In the genomic region with DNA sequence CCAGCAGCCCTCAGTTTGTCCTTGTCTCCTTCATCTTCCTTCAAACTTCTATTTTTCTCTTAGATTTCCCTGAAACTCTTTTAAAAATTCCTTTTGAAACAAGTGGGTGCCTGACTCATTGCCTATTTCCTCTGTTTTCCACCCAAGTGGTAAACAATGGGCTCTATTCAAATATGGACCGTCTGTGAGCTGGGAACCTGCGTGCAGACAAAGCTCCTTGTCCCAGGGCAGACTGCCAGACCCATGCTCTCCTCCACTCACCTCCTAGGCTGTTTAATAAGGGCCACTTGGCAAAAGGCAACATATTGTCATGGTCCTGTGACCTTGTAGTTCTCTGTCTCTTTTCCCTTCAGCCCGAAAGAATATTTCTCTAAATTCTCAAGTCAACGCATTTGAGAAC, we compare ENCODE assay signal across 12 cellular contexts.
A peak's percentile ranks its signal among the peaks of the same experiment; 100 is the strongest.
DNase-seq lines count a peak whose midpoint lies in the region; ATAC-seq and TF ChIP-seq lines count a peak whose summit lies in the region.
"Had no signal": no experiment of that assay in that cellular context is flagged by ENCODE, and none has a peak within 500 bp of the region (broad histone marks: within the 10 kb centered on the region; RNA-seq: fewer than 3 reads in every experiment).

No MANE protein-coding gene starts in this region.

- intact Hi-C loops in sciatic nerve (cut with DNase I) (no loop called here), posterior vena cava (cut with DNase I) (no loop called here)

- no peaks in the 10 kb centered on the region for H3K36me3 Mint-ChIP-seq in CD8-positive, alpha-beta memory T cell
- no peaks in the 10 kb centered on the region for H3K36me3 Mint-ChIP-seq in mesothelial cell of epicardium
- H3K36me3 Mint-ChIP-seq: activated naive CD8-positive, alpha-beta T cell had no signal

- H3K9me3 Mint-ChIP-seq in CD8-positive, alpha-beta memory T cell = peaks cover 0 to 2% (median 0%) of the 10 kb centered on the region in 5 donors
- no peaks in the 10 kb centered on the region for H3K9me3 Mint-ChIP-seq in mesothelial cell of epicardium

- peak; percentile 58 for ATAC-seq in foreskin keratinocyte
- ATAC-seq in sciatic nerve = peak; percentile 53
- ATAC-seq: T-helper 17 cell had no signal

- peaks cover 58% of the 10 kb centered on the region for H3K4me1 ChIP-seq in SJSA1 (replicated peaks)
- peaks cover 43% of the 10 kb centered on the region for H3K4me1 ChIP-seq in foreskin keratinocyte
- H3K4me1 ChIP-seq in CD8-positive, alpha-beta memory T cell (ENCODE audit: insufficient read depth, low read length) = no peaks in the 10 kb centered on the region

- TF ChIP-seq CTCF in foreskin keratinocyte (conservative IDR thresholded peaks at IDR 0.05) (no peak), mesothelial cell of epicardium (IDR thresholded peaks at IDR 0.05; ENCODE audit: unreplicated experiment) (no peak)

- H3K27me3 ChIP-seq in SJSA1 (replicated peaks) (no peaks in the 10 kb centered on the region), foreskin keratinocyte (no peaks in the 10 kb centered on the region)
- no peaks in the 10 kb centered on the region for H3K27me3 ChIP-seq in CD8-positive, alpha-beta memory T cell (ENCODE audit: insufficient read depth, low read length, poor library complexity, severe bottlenecking)

- DNase-seq in GM04504 (ENCODE audit: low read depth) (peak; percentile 75), SJSA1 (ENCODE audit: low read depth in 1 of 2, low spot score in 2 of 2) (peak; percentile 85 to 93), foreskin keratinocyte (peak in 1 of 2 donors; percentile 58), sciatic nerve (ENCODE audit: low spot score) (no peak), posterior vena cava (ENCODE audit: low spot score) (no peak), mesothelial cell of epicardium (ENCODE audit: low spot score in 2 of 2, unreplicated experiment in 2 of 2) (no peak)
- DNase-seq in activated CD4-positive, alpha-beta T cell treated with anti-CD3 and anti-CD28 coated beads for 4 hours = no peak
- no peak for DNase-seq in CD8-positive, alpha-beta memory T cell
- DNase-seq: NCI-H1694, T-helper 17 cell had no signal

- H3K4me1 Mint-ChIP-seq in CD8-positive, alpha-beta memory T cell = peaks cover 0 to 5% (median 0%) of the 10 kb centered on the region in 3 donors
- no peaks in the 10 kb centered on the region for H3K4me1 Mint-ChIP-seq in mesothelial cell of epicardium

- no peaks in the 10 kb centered on the region; the same call in 1 of the 2 replicates for H3K9me3 ChIP-seq in SJSA1 (replicated peaks)
- no peaks in the 10 kb centered on the region for H3K9me3 ChIP-seq in CD8-positive, alpha-beta memory T cell (ENCODE audit: low read length)

- no peaks in the 10 kb centered on the region for H3K36me3 ChIP-seq in SJSA1
- no peaks in the 10 kb centered on the region for H3K36me3 ChIP-seq in CD8-positive, alpha-beta memory T cell (ENCODE audit: insufficient read depth, low read length)

- peaks cover 8 to 41% of the 10 kb centered on the region in 2 donors for H3K27me3 Mint-ChIP-seq in CD8-positive, alpha-beta memory T cell
- H3K27me3 Mint-ChIP-seq in mesothelial cell of epicardium (ENCODE audit: low read depth) = no peaks in the 10 kb centered on the region
- H3K27me3 Mint-ChIP-seq: activated naive CD8-positive, alpha-beta T cell had no signal

- no peak overlapping the region for H3K4me3 Mint-ChIP-seq in CD8-positive, alpha-beta memory T cell
- no peak overlapping the region for H3K4me3 Mint-ChIP-seq in mesothelial cell of epicardium
- H3K4me3 Mint-ChIP-seq: activated naive CD8-positive, alpha-beta T cell; nephron; T-helper 17 cell had no signal

- no peak overlapping the region for H3K4me3 ChIP-seq in SJSA1
- no peak overlapping the region for H3K4me3 ChIP-seq in CD8-positive, alpha-beta memory T cell (ENCODE audit: low read length)

- peak overlapping the region; percentile 71 for H3K27ac ChIP-seq in SJSA1
- peak overlapping the region; percentile 47 for H3K27ac ChIP-seq in foreskin keratinocyte
- H3K27ac ChIP-seq in CD8-positive, alpha-beta memory T cell (ENCODE audit: low read depth, low read length) = no peak overlapping the region

- no peak overlapping the region for H3K27ac Mint-ChIP-seq in CD8-positive, alpha-beta memory T cell
- no peak overlapping the region for H3K27ac Mint-ChIP-seq in mesothelial cell of epicardium
- H3K27ac Mint-ChIP-seq: activated naive CD8-positive, alpha-beta T cell; nephron; T-helper 17 cell had no signal

- CTCF ChIA-PET in CD8-positive, alpha-beta memory T cell (lab: Charles Lee) = no interaction called here

- POLR2A ChIA-PET in CD8-positive, alpha-beta memory T cell (lab: Charles Lee) = no interaction called here

Comparison
In these comparisons a context has a peak if more than half of its experiments do, and no peak if none do; other contexts are left out.
1. DNase-seq: peak in GM04504 (single experiment) and SJSA1 (2 of 2); none in sciatic nerve (single experiment), activated CD4-positive, alpha-beta T cell treated with anti-CD3 and anti-CD28 coated beads for 4 hours (0 of 2), CD8-positive, alpha-beta memory T cell (0 of 5), posterior vena cava (single experiment) and mesothelial cell of epicardium (0 of 2).